In genomic region chr4:87949961-87950360, GRCh38 we compare ENCODE assay signal across 13 cellular contexts. TPM values are rescaled to one million over a fixed set of nuclear protein-coding genes. Genes with fewer than 3 reads are reported as not detected.
DNase-seq lines count a peak whose midpoint lies in the region; ATAC-seq and TF ChIP-seq lines count a peak whose summit lies in the region.
"Had no signal": no experiment of that assay in that cellular context is flagged by ENCODE, and none has a peak within 500 bp of the region (broad histone marks: within the 10 kb centered on the region; RNA-seq: fewer than 3 reads in every experiment).

No MANE protein-coding gene starts in this region.

- no peak for TF ChIP-seq RAD21 in SK-N-SH (IDR thresholded peaks at IDR 0.05; ENCODE audit: low read length)

- H3K9ac ChIP-seq in SK-N-SH, result no peak overlapping the region

- H3K36me3 ChIP-seq in SK-N-SH (replicated peaks in 1 of 2; ENCODE audit: control insufficient read depth in 1 of 2, insufficient read depth in 2 of 2, low read length in 1 of 2) (no peaks in the 10 kb centered on the region), SJSA1 (no peaks in the 10 kb centered on the region)
- H3K36me3 ChIP-seq: uterus had no signal

- no peak for TF ChIP-seq CTCF in SK-N-SH (IDR thresholded peaks at IDR 0.05)

- H3K4me1 ChIP-seq in SK-N-SH (ENCODE audit: control insufficient read depth in 1 of 2, insufficient read depth in 2 of 2, low read depth in 1 of 2, low read length in 1 of 2) (no peaks in the 10 kb centered on the region), SJSA1 (replicated peaks) (peaks cover 17% of the 10 kb centered on the region)
- H3K4me1 ChIP-seq: uterus had no signal

- no peaks in the 10 kb centered on the region for H3K9me2 ChIP-seq in SK-N-SH

- no peak overlapping the region for H3K27ac ChIP-seq in SK-N-SH (ENCODE audit: low read depth in 2 of 2, low read length in 1 of 2)
- H3K27ac ChIP-seq in SJSA1, result 0 out of 2 replicates have a peak overlapping the region, but pooled peaks have one; percentile 2
- H3K27ac ChIP-seq: uterus had no signal

- no peaks in the 10 kb centered on the region for H4K20me1 ChIP-seq in SK-N-SH (ENCODE audit: insufficient read depth)

- WGBS in SK-N-SH (ENCODE audit: low lambda C conversion rate), result 50% methylated on average over 1 of the region's 1 CpG

- H3F3A ChIP-seq in SK-N-SH (replicated peaks; ENCODE audit: insufficient read depth), result no peaks in the 10 kb centered on the region

- no peak overlapping the region for H2AFZ ChIP-seq in SK-N-SH (ENCODE audit: low read depth)

- CTCF ChIA-PET in SK-N-SH (lab: Yijun Ruan, JAX), result no interaction called here

- POLR2A ChIA-PET in SK-N-SH (lab: Yijun Ruan, JAX), result no interaction called here

- no peaks in the 10 kb centered on the region for H3K27me3 ChIP-seq in SK-N-SH (ENCODE audit: insufficient read depth)
- no peaks in the 10 kb centered on the region for H3K27me3 ChIP-seq in SJSA1 (replicated peaks)
- H3K27me3 ChIP-seq: uterus had no signal

- DNase-seq in SK-N-SH (no peak), SJSA1 (ENCODE audit: low read depth in 1 of 2, low spot score in 2 of 2) (peak; percentile 51 to 67), fibroblast of peridontal ligament (ENCODE audit: extremely low read depth) (peak; percentile 40), skeletal muscle cell (ENCODE audit: low read depth) (peak; percentile 21)
- DNase-seq in effector CD4-positive, alpha-beta T cell, result no peak
- DNase-seq in stimulated activated CD4-positive, alpha-beta T cell treated with anti-CD3 and anti-CD28 coated beads, Interleukin-2, amount 100 ng/mL, for 48 hours, result no peak
- no peak for DNase-seq in activated CD8-positive, alpha-beta memory T cell treated with anti-CD3 and anti-CD28 coated beads for 24 hours
- DNase-seq: activated CD8-positive, alpha-beta T cell treated with anti-CD3 and anti-CD28 coated beads, Interleukin-2, amount 10 ng/mL, durations not matched to agents 7 days and 5 days; midbrain; MM.1S; NCI-H524 had no signal

- ATAC-seq in SK-N-SH treated with all-trans-retinoic acid at 6 μM for 48 hours, result peak; percentile 49
- ATAC-seq: activated CD8-positive, alpha-beta T cell treated with anti-CD3 and anti-CD28 coated beads, Interleukin-2, amount 10 ng/mL, durations not matched to agents 7 days and 5 days had no signal

- H3K9me3 ChIP-seq in SK-N-SH (no peaks in the 10 kb centered on the region), SJSA1 (replicated peaks) (no peaks in the 10 kb centered on the region)
- H3K9me3 ChIP-seq: uterus had no signal

- TF ChIP-seq EP300 in SK-N-SH (IDR thresholded peaks at IDR 0.05; ENCODE audit: borderline replicate concordance in 1 of 2, low read depth in 1 of 2, low read length in 1 of 2), result no peak

- no peaks in the 10 kb centered on the region for H3K79me2 ChIP-seq in SK-N-SH (ENCODE audit: insufficient read depth)

- no peak overlapping the region for H3K4me2 ChIP-seq in SK-N-SH

- no peak overlapping the region for H3K4me3 ChIP-seq in SK-N-SH (ENCODE audit: low read depth in 2 of 2, low read length in 1 of 2)
- H3K4me3 ChIP-seq in SJSA1, result no peak overlapping the region
- H3K4me3 ChIP-seq in skeletal muscle cell (ENCODE audit: low read depth, low read length), result no peak overlapping the region
- H3K4me3 ChIP-seq: uterus had no signal

TF ChIP-seq in SK-N-SH treated with all-trans-retinoic acid at 6 μM for 48 hours, 23 proteins besides CTCF, POLR2A, EP300 and RAD21:
- TF ChIP-seq ZFP3 (CRISPR knock-in tag; IDR thresholded peaks at IDR 0.05) (no peak), OSR1 (CRISPR knock-in tag; IDR thresholded peaks at IDR 0.05) (no peak), ARNTL (CRISPR knock-in tag; IDR thresholded peaks at IDR 0.05; ENCODE audit: borderline replicate concordance, low read depth) (no peak), TCF4 (CRISPR knock-in tag; IDR thresholded peaks at IDR 0.05; ENCODE audit: borderline replicate concordance) (no peak), ZFP30 (CRISPR knock-in tag; IDR thresholded peaks at IDR 0.05) (no peak), POU6F1 (CRISPR knock-in tag; IDR thresholded peaks at IDR 0.05; ENCODE audit: borderline replicate concordance, low read depth) (no peak), PPARA (CRISPR knock-in tag; IDR thresholded peaks at IDR 0.05; ENCODE audit: borderline replicate concordance) (no peak)

TF ChIP-seq in SK-N-SH, 30 proteins besides CTCF, POLR2A, EP300 and RAD21:
- TF ChIP-seq YY1 (IDR thresholded peaks at IDR 0.05; ENCODE audit: low read depth), result no peak
- TF ChIP-seq TCF12 (IDR thresholded peaks at IDR 0.05), result no peak
- no peak for TF ChIP-seq SIN3A (IDR thresholded peaks at IDR 0.05; ENCODE audit: borderline replicate concordance, low read depth, low read length)
- TF ChIP-seq POLR2AphosphoS5 (IDR thresholded peaks at IDR 0.05; ENCODE audit: low read depth, low read length), result no peak
- TF ChIP-seq GABPA (IDR thresholded peaks at IDR 0.05; ENCODE audit: low read depth), result no peak

RNA-seq across cellular contexts. Expression of gene SPP1, which starts 25.6 kb away (rescaled TPM):
- 0.82 and 1.3 TPM in 2 replicates for polyA plus RNA-seq in SK-N-SH (2012; rRNA removed)
- 0.81 and 1.1 TPM in 2 replicates for polyA plus RNA-seq in SK-N-SH (2012; cell fraction: cytosol; rRNA removed)
- polyA plus RNA-seq in SK-N-SH (2012; cell fraction: nucleus; rRNA removed), result 2.5 and 3.9 TPM in 2 replicates
- 2.7 and 3.6 TPM in 2 replicates for total RNA-seq in SJSA1 (2014; rRNA removed; shearing (Covaris generic))
- total RNA-seq: activated CD8-positive, alpha-beta T cell treated with anti-CD3 and anti-CD28 coated beads, Interleukin-2, amount 10 ng/mL, durations not matched to agents 7 days and 5 days had no signal

RNA-seq across cellular contexts. Expression of gene PKD2, which starts 57.5 kb away (rescaled TPM):
- 44.6 and 52.0 TPM in 2 replicates for polyA plus RNA-seq in SK-N-SH (2012; rRNA removed)
- polyA plus RNA-seq in SK-N-SH (2012; cell fraction: cytosol; rRNA removed), result 62.8 and 76.7 TPM in 2 replicates
- 39.4 and 67.2 TPM in 2 replicates for polyA plus RNA-seq in SK-N-SH (2012; cell fraction: nucleus; rRNA removed)
- total RNA-seq in SJSA1 (2014; rRNA removed; shearing (Covaris generic)), result 37.6 and 43.2 TPM in 2 replicates

Comparison
In these comparisons a context has a peak if more than half of its experiments do, and no peak if none do; other contexts are left out.
1. DNase-seq: peak in SJSA1 (2 of 2), fibroblast of peridontal ligament (single experiment) and skeletal muscle cell (single experiment); none in SK-N-SH (single experiment), effector CD4-positive, alpha-beta T cell (single experiment), stimulated activated CD4-positive, alpha-beta T cell treated with anti-CD3 and anti-CD28 coated beads, Interleukin-2, amount 100 ng/mL, for 48 hours (0 of 2) and activated CD8-positive, alpha-beta memory T cell treated with anti-CD3 and anti-CD28 coated beads for 24 hours (single experiment).